In genomic region chr11:130213143-130213978, GRCh38 we compare ENCODE assay signal across 8 cellular contexts.
A peak's percentile ranks its signal among the peaks of the same experiment; 100 is the strongest.
DNase-seq lines count a peak whose midpoint lies in the region; ATAC-seq and TF ChIP-seq lines count a peak whose summit lies in the region.

No MANE protein-coding gene starts in this region.

- H3K36me3 ChIP-seq in HEK293 (ENCODE audit: control insufficient read depth in 2 of 2, insufficient read depth in 1 of 2, low read length in 2 of 2), result no peaks in the 10 kb centered on the region

- no peaks in the 10 kb centered on the region for H3K9me3 ChIP-seq in HEK293 (ENCODE audit: control insufficient read depth, insufficient read depth, low read depth, low read length)

- H3K4me1 ChIP-seq in HEK293 (ENCODE audit: control insufficient read depth, insufficient read depth, low read length), result no peaks in the 10 kb centered on the region

- H3K4me3 ChIP-seq in GM12865 (ENCODE audit: low read depth, low read length) (no peak overlapping the region), HEK293 (ENCODE audit: low read depth, low read length) (no peak overlapping the region), cardiac fibroblast (replicated peaks in 1 of 2; ENCODE audit: low read depth in 2 of 2, low read length in 2 of 2) (no peak overlapping the region)

- peak; percentile 88 for TF ChIP-seq CTCF in GM12865 (IDR thresholded peaks at IDR 0.05; ENCODE audit: insufficient read depth, low read depth, low read length, missing control alignments)
- peak; percentile 67 for TF ChIP-seq CTCF in HEK293 (tag by site-specific recombination; IDR thresholded peaks at IDR 0.05)
- peak; percentile 89 for TF ChIP-seq CTCF in cardiac fibroblast (IDR thresholded peaks at IDR 0.05; ENCODE audit: low read depth, low read length)

- peak; percentile 51 for DNase-seq in GM12865 (ENCODE audit: low read depth)
- peak; percentile 78 for DNase-seq in NCI-H1105 (lab: John Stamatoyannopoulos, UW)
- peak; percentile 51 for DNase-seq in activated CD4-positive, CD25-positive, alpha-beta regulatory T cell treated with anti-CD3 and anti-CD28 coated beads, Interleukin-2, amount 50 U/mL, for 16 hours (ENCODE audit: low read depth, low spot score)
- DNase-seq in cardiac fibroblast (ENCODE audit: low read depth in 2 of 2), result peak; percentile 30 to 36
- DNase-seq in left kidney (ENCODE audit: low read depth, low spot score), result peak; percentile 83
- peak; percentile 71 for DNase-seq in stimulated activated CD4-positive, alpha-beta T cell treated with anti-CD3 and anti-CD28 coated beads, Interleukin-4, amount 100 ng/mL, for 24 hours

- no peak for ATAC-seq in HG03097 (IDR thresholded peaks at IDR 0.05; ENCODE audit: low FRiP score, unreplicated experiment)

- CTCF ChIA-PET in HEK293 (lab: Yijun Ruan, JAX), result interaction anchor here (0.7 to 2.8 kb wide), 32 partner anchors 8 to 691 kb away, joined by 3 to 68 read pairs (median 4); partner anchors contain the start of gene ADAMTS8

- POLR2A ChIA-PET in HEK293 (lab: Yijun Ruan, JAX), result interaction anchor here (1.0 kb wide), 1 partner anchor 218 kb away, joined by 3 read pairs; no protein-coding TSS in a partner anchor

- H3K27ac ChIP-seq in HEK293 (ENCODE audit: extremely low read depth, low read depth, low read length), result no peak overlapping the region

TF ChIP-seq in HEK293, 187 proteins besides CTCF, POLR2A, EP300 and RAD21:
- TF ChIP-seq ZBTB11 (tag by site-specific recombination; conservative IDR thresholded peaks at IDR 0.05; ENCODE audit: low read depth) (no peak), ZFHX2 (tag by site-specific recombination; conservative IDR thresholded peaks at IDR 0.05) (peak; percentile 63), ZSCAN30 (tag by site-specific recombination; IDR thresholded peaks at IDR 0.05) (0 out of 2 replicates have a peak, but pooled peaks have one; percentile 39), PATZ1 (tag by site-specific recombination; IDR thresholded peaks at IDR 0.05) (peak; percentile 53; the same call in 1 of the 2 replicates), ZNF747 (tag by site-specific recombination; IDR thresholded peaks at IDR 0.05) (no peak), ZNF280D (tag by site-specific recombination; IDR thresholded peaks at IDR 0.05) (no peak), ZNF335 (tag by site-specific recombination; conservative IDR thresholded peaks at IDR 0.05) (peak; percentile 51), ZNF473 (tag by site-specific recombination; IDR thresholded peaks at IDR 0.05) (no peak), ZNF654 (tag by site-specific recombination; IDR thresholded peaks at IDR 0.05; ENCODE audit: low read depth) (peak; percentile 80), EGR2 (tag by site-specific recombination; IDR thresholded peaks at IDR 0.05; ENCODE audit: low read depth) (peak; percentile 48; the same call in 1 of the 2 replicates), ZNF202 (tag by site-specific recombination; IDR thresholded peaks at IDR 0.05; ENCODE audit: borderline replicate concordance) (no peak)

Comparison
In these comparisons a context has a peak if more than half of its experiments do, and no peak if none do; other contexts are left out.
1. DNase-seq: peak in every context shown above with its lines; median percentile 83 in left kidney; 78 in NCI-H1105; 71 in stimulated activated CD4-positive, alpha-beta T cell treated with anti-CD3 and anti-CD28 coated beads, Interleukin-4, amount 100 ng/mL, for 24 hours; 51 in GM12865; 51 in activated CD4-positive, CD25-positive, alpha-beta regulatory T cell treated with anti-CD3 and anti-CD28 coated beads, Interleukin-2, amount 50 U/mL, for 16 hours; 33 in cardiac fibroblast.